ENCODE assay signal across 8 cellular contexts in genomic region chr10:87734987-87735827, GRCh38.
DNase-seq lines count a peak whose midpoint lies in the region; ATAC-seq and TF ChIP-seq lines count a peak whose summit lies in the region.

No MANE protein-coding gene starts in this region.

- DNase-seq in BE2C (peak; percentile 16), GM19238 (ENCODE audit: insufficient read length, low spot score) (peak; percentile 11), NCI-H460 (ENCODE audit: extremely low read depth, low read depth) (peak; percentile 44), brain pericyte (ENCODE audit: low read depth, low spot score) (peak; percentile 61), iPS-NIHi7 (ENCODE audit: extremely low spot score) (peak; percentile 85), SHP77 (lab: John Stamatoyannopoulos, UW) (no peak), activated gamma-delta T cell (lab: John Stamatoyannopoulos, UW) (no peak)
- DNase-seq in stimulated activated naive CD8-positive, alpha-beta T cell treated with anti-CD3 and anti-CD28 coated beads, Interleukin-15, Interleukin-2, amounts not matched to agents 100 U/mL and 50 U/mL, for 24 hours = no peak

- H3K4me1 ChIP-seq in BE2C = no peaks in the 10 kb centered on the region

- no peaks in the 10 kb centered on the region for H3K36me3 ChIP-seq in BE2C

- H3K4me3 ChIP-seq in BE2C (ENCODE audit: low read depth, low read length) = no peak overlapping the region

- peak; percentile 76 for TF ChIP-seq CTCF in BE2C (IDR thresholded peaks at IDR 0.05; ENCODE audit: low read depth, low read length)

- no peaks in the 10 kb centered on the region for H3K9me3 ChIP-seq in BE2C

- H3K27me3 ChIP-seq in BE2C = no peaks in the 10 kb centered on the region

- peak; percentile 57 for ATAC-seq in stimulated activated naive CD8-positive, alpha-beta T cell treated with anti-CD3 and anti-CD28 coated beads, Interleukin-15, Interleukin-2, amounts not matched to agents 100 U/mL and 50 U/mL, for 24 hours

Comparison
In these comparisons a context has a peak if more than half of its experiments do, and no peak if none do; other contexts are left out.
1. DNase-seq: peak in BE2C (single experiment), GM19238 (single experiment), NCI-H460 (single experiment), brain pericyte (single experiment) and iPS-NIHi7 (single experiment); none in stimulated activated naive CD8-positive, alpha-beta T cell treated with anti-CD3 and anti-CD28 coated beads, Interleukin-15, Interleukin-2, amounts not matched to agents 100 U/mL and 50 U/mL, for 24 hours (single experiment), SHP77 (0 of 2) and activated gamma-delta T cell (single experiment).